8 cellular contexts compared by ENCODE assay signal in the genomic region with DNA sequence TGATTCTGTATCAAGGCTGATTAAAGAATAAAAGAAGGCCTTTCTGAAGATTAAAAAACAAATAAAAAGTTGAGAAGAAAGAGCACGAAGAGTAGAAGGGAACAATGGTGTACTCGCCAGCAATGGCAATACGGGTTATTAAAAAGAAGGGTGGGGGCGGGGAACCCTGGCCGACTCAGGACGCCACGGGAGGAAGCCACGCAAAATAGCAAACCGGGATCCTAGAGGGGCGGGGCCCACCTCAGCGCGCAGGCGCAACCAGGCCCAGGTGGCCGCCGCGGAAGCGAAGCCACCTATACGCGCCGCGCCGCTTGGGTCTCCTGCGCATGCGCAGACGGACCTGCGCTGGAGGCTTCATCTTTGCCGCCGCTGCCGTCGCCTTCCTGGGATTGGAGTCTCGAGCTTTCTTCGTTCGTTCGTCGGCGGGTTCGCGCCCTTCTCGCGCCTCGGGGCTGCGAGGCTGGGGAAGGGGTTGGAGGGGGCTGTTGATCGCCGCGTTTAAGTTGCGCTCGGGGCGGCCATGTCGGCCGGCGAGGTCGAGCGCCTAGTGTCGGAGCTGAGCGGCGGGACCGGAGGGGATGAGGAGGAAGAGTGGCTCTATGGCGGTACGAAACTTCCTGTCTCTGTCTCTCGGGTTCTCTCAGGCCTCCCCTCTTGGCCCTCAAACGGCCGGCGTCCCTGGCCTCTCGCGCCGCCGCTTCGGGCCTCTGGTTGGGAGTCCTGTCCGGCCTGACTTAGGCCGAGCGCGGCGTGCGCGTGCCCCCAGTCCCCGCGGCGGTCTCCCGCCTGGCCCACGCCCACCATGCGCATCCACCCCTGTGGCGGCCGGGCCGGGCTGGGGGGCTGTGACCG. TPM values are rescaled to one million over a fixed set of nuclear protein-coding genes. Genes with fewer than 3 reads are reported as not detected.
A peak's percentile ranks its signal among the peaks of the same experiment; 100 is the strongest.
DNase-seq lines count a peak whose midpoint lies in the region; ATAC-seq and TF ChIP-seq lines count a peak whose summit lies in the region.

Gene FIP1L1 (plus strand): TSS at position 323 of the 852 bp plus-strand sequence. CDS start 198 bp downstream, at position 521.

- POLR2A ChIA-PET in BJ (lab: Charles Lee): no interaction called here

- no peaks in the 10 kb centered on the region for H3K27me3 ChIP-seq in BJ (ENCODE audit: control insufficient read depth, insufficient read depth, low read length)

- H3K4me3 ChIP-seq in BJ (ENCODE audit: low read depth, low read length): peak within 1 kb of the TSS; percentile 98

- ATAC-seq in HG03460 (IDR thresholded peaks at IDR 0.05; ENCODE audit: unreplicated experiment): peak; percentile 88

- TF ChIP-seq CTCF in BJ (IDR thresholded peaks at IDR 0.05; ENCODE audit: insufficient read depth, low read depth, low read length): no peak

- CTCF ChIA-PET in BJ (lab: Yijun Ruan, JAX): interaction anchor here (0.7 kb wide), 1 partner anchor 310 kb away, joined by 3 read pairs; no protein-coding TSS in a partner anchor

- H3K36me3 ChIP-seq in BJ (ENCODE audit: control insufficient read depth, insufficient read depth, low read length): peaks cover 1% of the 10 kb centered on the region; the same call in 1 of the 2 replicates

- DNase-seq in BJ (ENCODE audit: low read depth) (peak; percentile 50), GM19240 (ENCODE audit: insufficient read length, low spot score) (peak; percentile 76), NCI-H526 (lab: John Stamatoyannopoulos, UW) (peak; percentile 89 to 98), dedifferentiated amniotic fluid mesenchymal stem cell (ENCODE audit: extremely low spot score) (peak; percentile 81), left kidney (ENCODE audit: low read depth, low spot score) (peak; percentile 98)
- DNase-seq in activated CD4-positive, alpha-beta T cell treated with anti-CD3 and anti-CD28 coated beads, Interleukin-2, amount 50 U/mL, for 1 hour: peak; percentile 95
- peak; percentile 96 to 97 for DNase-seq in stimulated activated CD4-positive, alpha-beta T cell treated with anti-CD3 and anti-CD28 coated beads, Interleukin-2, amount 100 ng/mL, for 24 hours

RNA-seq across cellular contexts. Expression of gene FIP1L1, which starts in this region (rescaled TPM):
- polyA plus RNA-seq in BJ (2011; rRNA removed): 14.2 and 22.6 TPM in 2 replicates
- polyA minus RNA-seq in BJ (2011; rRNA and poly(A)+ RNA removed): 26.5 and 31.9 TPM in 2 replicates

Comparison
In these comparisons a context has a peak if more than half of its experiments do, and no peak if none do; other contexts are left out.
1. Peak in every context shown above with its lines: DNase-seq, ATAC-seq and H3K4me3 ChIP-seq.